ENCODE assay signal across 1 cellular context in genomic region chr12:116162071-116162470, GRCh38.
TF ChIP-seq lines count a peak whose summit lies in the region.

No MANE protein-coding gene starts in this region.

TF ChIP-seq in liver, 16 proteins besides CTCF, POLR2A, EP300 and RAD21 (continued from another document):
- no peak for TF ChIP-seq TAF1 (conservative IDR thresholded peaks at IDR 0.05)
